13 cellular contexts compared by ENCODE assay signal in the genomic region with DNA sequence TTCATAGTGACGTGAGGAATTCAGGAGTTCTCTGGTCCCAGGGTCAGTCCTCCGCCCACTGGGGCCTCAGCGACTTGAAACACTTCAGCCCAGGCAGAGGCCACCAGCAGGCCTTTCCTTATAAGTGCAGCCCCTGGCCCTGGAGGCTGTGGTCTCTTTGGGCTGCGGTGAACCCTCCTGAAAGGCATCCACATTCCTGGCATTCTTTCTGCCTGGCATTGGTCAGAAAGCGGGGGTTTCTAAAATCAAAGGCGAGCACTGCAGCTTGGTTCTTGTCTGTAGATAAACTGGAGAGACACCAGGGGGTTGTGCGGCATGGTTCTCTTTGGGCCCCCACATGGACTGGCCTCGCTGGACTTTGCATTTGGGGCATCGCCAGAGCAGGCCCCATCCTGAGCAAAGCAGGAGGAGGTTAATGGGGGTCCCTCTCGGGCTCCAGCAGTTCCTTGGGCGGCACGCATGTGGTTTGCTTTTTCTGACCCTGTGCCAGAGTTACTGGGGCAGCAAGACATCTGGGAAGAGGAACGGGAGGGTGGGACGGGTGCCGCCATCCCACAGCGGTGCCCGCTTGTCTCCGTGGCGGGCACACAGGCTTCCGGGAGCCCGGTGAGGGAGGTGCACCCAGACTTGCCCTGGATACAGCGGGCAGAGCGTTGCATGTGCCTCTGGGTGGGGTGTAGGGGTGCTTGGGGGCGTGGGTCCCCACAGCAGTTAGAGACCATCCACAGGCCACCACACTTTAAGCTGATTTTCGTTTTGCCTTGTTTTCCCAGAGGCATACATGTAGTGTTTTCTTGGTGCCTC. TPM values are rescaled to one million over a fixed set of nuclear protein-coding genes. Genes with fewer than 3 reads are reported as not detected.
A peak's percentile ranks its signal among the peaks of the same experiment; 100 is the strongest.
DNase-seq lines count a peak whose midpoint lies in the region; TF ChIP-seq lines count a peak whose summit lies in the region.
"Had no signal": no experiment of that assay in that cellular context is flagged by ENCODE, and none has a peak within 500 bp of the region (broad histone marks: within the 10 kb centered on the region; RNA-seq: fewer than 3 reads in every experiment).

No MANE protein-coding gene starts in this region.

- H2AFZ ChIP-seq in neural progenitor cell (replicated peaks): no peak overlapping the region

- TF ChIP-seq CTCF in Caco-2 (IDR thresholded peaks at IDR 0.05; ENCODE audit: insufficient read depth in 1 of 2, low read depth in 1 of 2, low read length in 1 of 2, severe bottlenecking in 1 of 2, unreplicated experiment in 1 of 2) (peak in 1 of 2 experiments; percentile 12), RWPE1 (conservative IDR thresholded peaks at IDR 0.05; ENCODE audit: low read depth) (no peak), endothelial cell (IDR thresholded peaks at IDR 0.05; ENCODE audit: unreplicated experiment) (no peak), neural progenitor cell (IDR thresholded peaks at IDR 0.05) (peak; percentile 44)

- peaks cover 100% of the 10 kb centered on the region for H3K79me2 ChIP-seq in neural progenitor cell (ENCODE audit: low read depth)

- H3K9me3 Mint-ChIP-seq in Caco-2 (ENCODE audit: unreplicated experiment) (no peaks in the 10 kb centered on the region), endothelial cell (ENCODE audit: unreplicated experiment) (no peaks in the 10 kb centered on the region), neural progenitor cell (peaks cover 17% of the 10 kb centered on the region)
- H3K9me3 Mint-ChIP-seq: activated T-cell treated with anti-CD3 and anti-CD28 coated beads, Interleukin-2, amount 50 U/mL, for 4 hours; T-helper 1 cell treated with Interleukin-12 subunit alpha and Interleukin-12 subunit beta and Interleukin-4 antibody, amounts not matched to agents 30 μg/mL and 1 μg/mL, for 36 hours had no signal

- CTCF ChIA-PET in Caco-2 (lab: Charles Lee) (no interaction called here), RWPE1 (lab: Yijun Ruan, JAX) (interaction anchor here (0.6 kb wide), 1 partner anchor 98 kb away, joined by 4 read pairs; no protein-coding TSS in a partner anchor)

- POLR2A ChIA-PET in Caco-2 (lab: Charles Lee): no interaction called here
- POLR2A ChIA-PET in RWPE1 (lab: Yijun Ruan, JAX; ENCODE audit: low non-redundant PET): no interaction called here

- BruUV-seq in Caco-2 (replicated peaks; lab: Mats Ljungman, UMichigan): no TSS peak

- H3K27me3 ChIP-seq in Caco-2 (replicated peaks; ENCODE audit: control insufficient read depth, insufficient read depth, low read length) (no peaks in the 10 kb centered on the region), neural progenitor cell (no peaks in the 10 kb centered on the region)
- H3K27me3 ChIP-seq: neutrophil had no signal

- no peak overlapping the region for H3K9ac ChIP-seq in neural progenitor cell

- H3K9me3 ChIP-seq in Caco-2 (no peaks in the 10 kb centered on the region), neural progenitor cell (ENCODE audit: low read depth) (no peaks in the 10 kb centered on the region)
- H3K9me3 ChIP-seq: neutrophil had no signal

- peak overlapping the region; percentile 49 for H3K4me2 ChIP-seq in neural progenitor cell

- no peaks in the 10 kb centered on the region for H3K36me3 ChIP-seq in Caco-2 (ENCODE audit: control insufficient read depth, insufficient read depth, low read length)
- no peaks in the 10 kb centered on the region for H3K36me3 ChIP-seq in neural progenitor cell
- H3K36me3 ChIP-seq: neutrophil had no signal

- H3K36me3 Mint-ChIP-seq in Caco-2 (ENCODE audit: insufficient read depth, unreplicated experiment): peaks cover 39% of the 10 kb centered on the region
- peaks cover 42% of the 10 kb centered on the region for H3K36me3 Mint-ChIP-seq in endothelial cell (ENCODE audit: low read depth, unreplicated experiment)
- peaks cover 57% of the 10 kb centered on the region for H3K36me3 Mint-ChIP-seq in neural progenitor cell

- H3K27me3 Mint-ChIP-seq in Caco-2 (ENCODE audit: insufficient read depth, unreplicated experiment) (no peaks in the 10 kb centered on the region), endothelial cell (ENCODE audit: unreplicated experiment) (peaks cover 9% of the 10 kb centered on the region), neural progenitor cell (ENCODE audit: insufficient read depth, low read depth) (peaks cover 2% of the 10 kb centered on the region)

- peaks cover 42% of the 10 kb centered on the region for H3F3A ChIP-seq in neural progenitor cell (ENCODE audit: low read depth)

- H3K4me1 Mint-ChIP-seq in Caco-2 (ENCODE audit: low read depth, unreplicated experiment) (peaks cover 26% of the 10 kb centered on the region), endothelial cell (ENCODE audit: unreplicated experiment) (peaks cover 46% of the 10 kb centered on the region), neural progenitor cell (peaks cover 69% of the 10 kb centered on the region)

- H3K4me3 Mint-ChIP-seq in Caco-2 (ENCODE audit: unreplicated experiment): peak overlapping the region; percentile 22
- no peak overlapping the region for H3K4me3 Mint-ChIP-seq in endothelial cell (ENCODE audit: unreplicated experiment)
- H3K4me3 Mint-ChIP-seq in neural progenitor cell: peak overlapping the region; percentile 75
- H3K4me3 Mint-ChIP-seq: activated T-cell treated with anti-CD3 and anti-CD28 coated beads, Interleukin-2, amount 50 U/mL, for 4 hours; T-helper 1 cell treated with Interleukin-12 subunit alpha and Interleukin-12 subunit beta and Interleukin-4 antibody, amounts not matched to agents 30 μg/mL and 1 μg/mL, for 36 hours had no signal

- intact Hi-C loops in Caco-2 (cut with micrococcal nuclease; ENCODE audit: unreplicated experiment): no loop called here

- no peak overlapping the region for H3K4me3 ChIP-seq in Caco-2 (ENCODE audit: low read depth, low read length)
- no peak overlapping the region for H3K4me3 ChIP-seq in neural progenitor cell

- H3K4me1 ChIP-seq in Caco-2 (peaks cover 70% of the 10 kb centered on the region), neural progenitor cell (peaks cover 54% of the 10 kb centered on the region)

- peak; percentile 64 to 74 for DNase-seq in Caco-2
- no peak for DNase-seq in RWPE1 (ENCODE audit: low spot score)
- peak; percentile 49 for DNase-seq in endothelial cell (ENCODE audit: low spot score)
- DNase-seq in neural progenitor cell (ENCODE audit: low spot score): peak; percentile 90
- no peak for DNase-seq in mesenteric fat pad (ENCODE audit: low spot score)
- no peak for DNase-seq in NCI-H748 treated with DMSO at 0.1 percent for 48 hours (lab: John Stamatoyannopoulos, UW)
- DNase-seq in foreskin melanocyte: no peak
- no peak for DNase-seq in activated CD4-positive, alpha-beta T cell treated with anti-CD3 and anti-CD28 coated beads, Interleukin-2, amount 50 U/mL, for 48 hours
- DNase-seq: activated T-cell treated with anti-CD3 and anti-CD28 coated beads, Interleukin-2, amount 50 U/mL, for 4 hours; COR-L47; NCI-H1694 treated with DMSO at 0.1 percent for 48 hours had no signal

- H4K20me1 ChIP-seq in neural progenitor cell (ENCODE audit: low read depth): peaks cover 97% of the 10 kb centered on the region

- H3K27ac ChIP-seq in RWPE1 (peak overlapping the region; percentile 17; the same call in 1 of the 2 replicates), neural progenitor cell (peak overlapping the region; percentile 42)
- H3K27ac ChIP-seq: neutrophil had no signal

- H3K27ac Mint-ChIP-seq in Caco-2 (ENCODE audit: unreplicated experiment): peak overlapping the region; percentile 86
- H3K27ac Mint-ChIP-seq in endothelial cell (ENCODE audit: unreplicated experiment): peak overlapping the region; percentile 71
- peak overlapping the region; percentile 99 for H3K27ac Mint-ChIP-seq in neural progenitor cell
- H3K27ac Mint-ChIP-seq: T-helper 1 cell treated with Interleukin-12 subunit alpha and Interleukin-12 subunit beta and Interleukin-4 antibody, amounts not matched to agents 30 μg/mL and 1 μg/mL, for 36 hours had no signal

RNA-seq across cellular contexts. Expression of a gene that starts 44.9 kb away (rescaled TPM):
- total RNA-seq in Caco-2 (2022) (29.1 and 29.9 TPM in 2 replicates), endothelial cell (ENCODE audit: unreplicated experiment) (58.6 TPM), neural progenitor cell (ENCODE audit: low replicate concordance) (50.4 and 53.4 TPM in 2 replicates), mesenteric fat pad (20.5 TPM)

Comparison
In these comparisons a context has a peak if more than half of its experiments do, and no peak if none do; other contexts are left out.
1. DNase-seq: peak in Caco-2 (2 of 2), endothelial cell (single experiment) and neural progenitor cell (single experiment); none in RWPE1 (single experiment), mesenteric fat pad (single experiment), NCI-H748 treated with DMSO at 0.1 percent for 48 hours (single experiment), foreskin melanocyte (single experiment) and activated CD4-positive, alpha-beta T cell treated with anti-CD3 and anti-CD28 coated beads, Interleukin-2, amount 50 U/mL, for 48 hours (0 of 2).
2. Peak in every context shown above with its lines, with median percentiles within 50 percentile points of each other: H3K27ac Mint-ChIP-seq.